17 cellular contexts compared by ENCODE assay signal in the genomic region with DNA sequence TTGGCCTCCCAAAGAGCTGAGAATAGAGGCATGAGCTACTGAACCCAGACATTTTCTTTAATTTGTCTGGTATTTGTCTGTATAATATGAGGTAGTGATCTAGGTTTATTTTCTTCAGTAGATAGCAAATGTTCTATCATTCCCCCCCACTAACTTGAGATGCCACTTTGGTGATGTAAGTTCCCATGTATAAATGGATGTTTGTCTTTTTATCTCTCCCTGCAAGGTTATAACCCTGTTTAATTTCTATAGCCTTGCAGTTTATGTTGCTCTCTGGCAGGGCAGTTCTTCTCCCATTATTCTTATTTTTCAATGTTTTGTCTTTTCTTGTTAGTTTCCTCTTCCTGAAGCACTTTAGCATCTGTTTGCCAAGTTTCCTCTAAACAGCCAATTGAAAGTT. TPM values are rescaled to one million over a fixed set of nuclear protein-coding genes. Genes with fewer than 3 reads are reported as not detected.
DNase-seq lines count a peak whose midpoint lies in the region; ATAC-seq and TF ChIP-seq lines count a peak whose summit lies in the region.
"Had no signal": no experiment of that assay in that cellular context is flagged by ENCODE, and none has a peak within 500 bp of the region (broad histone marks: within the 10 kb centered on the region; RNA-seq: fewer than 3 reads in every experiment).

No MANE protein-coding gene starts in this region.

- H3K36me3 Mint-ChIP-seq in endothelial cell (ENCODE audit: low read depth, unreplicated experiment), result no peaks in the 10 kb centered on the region
- no peaks in the 10 kb centered on the region for H3K36me3 Mint-ChIP-seq in CD8-positive, alpha-beta T cell
- H3K36me3 Mint-ChIP-seq: CD14-positive monocyte had no signal

- H3K27me3 ChIP-seq in A673 (replicated peaks; ENCODE audit: insufficient read depth, low read depth, low read length, poor library complexity), result no peaks in the 10 kb centered on the region
- H3K27me3 ChIP-seq in CD8-positive, alpha-beta T cell (ENCODE audit: insufficient read depth, low read length), result no peaks in the 10 kb centered on the region

- H3K4me3 ChIP-seq in A673 (ENCODE audit: low read depth, low read length, poor library complexity, severe bottlenecking), result no peak overlapping the region
- H3K4me3 ChIP-seq in CD8-positive, alpha-beta T cell (ENCODE audit: low read depth, low read length), result no peak overlapping the region

- DNase-seq in DMS53 (lab: John Stamatoyannopoulos, UW) (peak; percentile 19), DMS53 treated with DMSO at 0.1 percent for 48 hours (lab: John Stamatoyannopoulos, UW; ENCODE audit: unreplicated experiment) (no peak), A673 (ENCODE audit: low spot score) (peak; percentile 19), NCI-H226 (peak; percentile 39), endothelial cell (ENCODE audit: low spot score) (no peak), EL (no peak)
- no peak for DNase-seq in CD8-positive, alpha-beta T cell
- DNase-seq: 8988T, AML-193, GDM1, NCI-H2081 treated with DMSO at 0.1 percent for 48 hours, NCI-H446 treated with DMSO at 0.1 percent for 48 hours, NCI-H526 treated with DMSO at 0.1 percent for 48 hours, SHP77 had no signal

- CTCF ChIA-PET in A673 (lab: Charles Lee), result no interaction called here
- CTCF ChIA-PET in CD8-positive, alpha-beta T cell (lab: Charles Lee), result no interaction called here

- H3K9me3 ChIP-seq in A673 (ENCODE audit: low read depth, low read length, poor library complexity, severe bottlenecking), result no peaks in the 10 kb centered on the region
- H3K9me3 ChIP-seq in CD8-positive, alpha-beta T cell (ENCODE audit: low read length), result no peaks in the 10 kb centered on the region

- no peaks in the 10 kb centered on the region for H3K36me3 ChIP-seq in A673 (ENCODE audit: insufficient read depth, low read length, poor library complexity, severe bottlenecking)
- H3K36me3 ChIP-seq in CD8-positive, alpha-beta T cell (ENCODE audit: insufficient read depth, low read length), result no peaks in the 10 kb centered on the region

- no peak for TF ChIP-seq CTCF in A673 (conservative IDR thresholded peaks at IDR 0.05; ENCODE audit: low read depth, low read length)
- no peak for TF ChIP-seq CTCF in endothelial cell (IDR thresholded peaks at IDR 0.05; ENCODE audit: unreplicated experiment)
- TF ChIP-seq CTCF in CD8-positive, alpha-beta T cell (IDR thresholded peaks at IDR 0.05), result no peak

- intact Hi-C loops in A673 (cut with micrococcal nuclease; ENCODE audit: unreplicated experiment), result no loop called here
- intact Hi-C loops in CD8-positive, alpha-beta T cell (cut with DNase I, micrococcal nuclease), result loop anchor here in 1 of 2 experiments (10.0 kb wide), 1 partner anchor 66 kb away; no protein-coding TSS in a partner anchor

- no peak for ATAC-seq in GM18870 (IDR thresholded peaks at IDR 0.05; ENCODE audit: unreplicated experiment)
- no peak for ATAC-seq in CD8-positive, alpha-beta T cell
- ATAC-seq: HCT116 had no signal

- H3K4me1 ChIP-seq in A673 (ENCODE audit: insufficient read depth, low read length, poor library complexity, severe bottlenecking), result peaks cover 4% of the 10 kb centered on the region
- H3K4me1 ChIP-seq in CD8-positive, alpha-beta T cell (ENCODE audit: insufficient read depth, low read length), result no peaks in the 10 kb centered on the region

- H3K9me3 Mint-ChIP-seq in endothelial cell (ENCODE audit: unreplicated experiment), result no peaks in the 10 kb centered on the region
- peaks cover 3% of the 10 kb centered on the region for H3K9me3 Mint-ChIP-seq in CD8-positive, alpha-beta T cell

- peaks cover 1% of the 10 kb centered on the region for H3K27me3 Mint-ChIP-seq in endothelial cell (ENCODE audit: unreplicated experiment)
- no peaks in the 10 kb centered on the region for H3K27me3 Mint-ChIP-seq in CD8-positive, alpha-beta T cell (ENCODE audit: low read depth)

- peak overlapping the region; percentile 2 for H3K27ac Mint-ChIP-seq in endothelial cell (ENCODE audit: unreplicated experiment)
- H3K27ac Mint-ChIP-seq in CD8-positive, alpha-beta T cell, result no peak overlapping the region
- H3K27ac Mint-ChIP-seq: CD14-positive monocyte had no signal

- no peak overlapping the region for H3K4me3 Mint-ChIP-seq in endothelial cell (ENCODE audit: unreplicated experiment)
- no peak overlapping the region for H3K4me3 Mint-ChIP-seq in CD8-positive, alpha-beta T cell
- H3K4me3 Mint-ChIP-seq: CD14-positive monocyte had no signal

- H3K27ac ChIP-seq in A673 (ENCODE audit: low read depth, low read length, poor library complexity, severe bottlenecking), result no peak overlapping the region
- no peak overlapping the region for H3K27ac ChIP-seq in CD8-positive, alpha-beta T cell (ENCODE audit: low read depth, low read length)

- peaks cover 15% of the 10 kb centered on the region for H3K4me1 Mint-ChIP-seq in endothelial cell (ENCODE audit: unreplicated experiment)
- H3K4me1 Mint-ChIP-seq in CD8-positive, alpha-beta T cell (ENCODE audit: low read depth), result no peaks in the 10 kb centered on the region
- H3K4me1 Mint-ChIP-seq: CD14-positive monocyte had no signal

- POLR2A ChIA-PET in A673 (lab: Charles Lee; ENCODE audit: low non-redundant PET), result no interaction called here
- POLR2A ChIA-PET in CD8-positive, alpha-beta T cell (lab: Charles Lee), result no interaction called here

- no TSS peak for BruUV-seq in A673 (replicated peaks; lab: Mats Ljungman, UMichigan)

RNA-seq across cellular contexts. Expression of gene MAP4K4, which starts 39.1 kb away (rescaled TPM):
- 154 and 157 TPM in 2 replicates for total RNA-seq in A673 (2021)
- total RNA-seq in endothelial cell (ENCODE audit: unreplicated experiment), result 427 TPM
- 10 to 100 TPM; 72.4 TPM for total RNA-seq in CD8-positive, alpha-beta T cell

Comparison
In these comparisons a context has a peak if more than half of its experiments do, and no peak if none do; other contexts are left out.
1. DNase-seq: peak in DMS53 (single experiment), A673 (single experiment) and NCI-H226 (single experiment); none in DMS53 treated with DMSO at 0.1 percent for 48 hours (single experiment), endothelial cell (single experiment), CD8-positive, alpha-beta T cell (0 of 7) and EL (single experiment).